Comparison of ENCODE assay signal across 1 cellular context in the genomic region with DNA sequence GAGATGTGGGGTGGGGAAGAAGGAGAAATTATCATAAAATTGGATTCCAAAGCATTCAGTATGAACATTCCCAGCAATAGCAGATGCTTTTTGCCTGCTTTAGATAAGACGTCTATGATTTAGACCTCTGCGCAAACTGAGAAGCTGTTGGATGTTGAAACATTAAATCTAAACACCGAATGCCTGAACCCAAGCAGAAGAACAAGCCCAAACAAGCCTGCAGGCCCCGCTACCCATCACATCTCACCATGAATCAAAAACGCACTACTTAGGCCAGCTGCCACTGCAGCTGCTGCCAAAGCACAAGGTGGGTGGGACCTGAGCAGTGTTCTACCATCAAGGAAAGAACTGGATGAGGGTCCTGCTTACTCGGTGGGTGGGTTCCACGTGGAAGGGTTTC.
TF ChIP-seq lines count a peak whose summit lies in the region.

No MANE protein-coding gene starts in this region.

TF ChIP-seq in GM23338, 12 proteins besides CTCF, POLR2A, EP300 and RAD21 (continued from another document):
- TF ChIP-seq, protein P1, sequence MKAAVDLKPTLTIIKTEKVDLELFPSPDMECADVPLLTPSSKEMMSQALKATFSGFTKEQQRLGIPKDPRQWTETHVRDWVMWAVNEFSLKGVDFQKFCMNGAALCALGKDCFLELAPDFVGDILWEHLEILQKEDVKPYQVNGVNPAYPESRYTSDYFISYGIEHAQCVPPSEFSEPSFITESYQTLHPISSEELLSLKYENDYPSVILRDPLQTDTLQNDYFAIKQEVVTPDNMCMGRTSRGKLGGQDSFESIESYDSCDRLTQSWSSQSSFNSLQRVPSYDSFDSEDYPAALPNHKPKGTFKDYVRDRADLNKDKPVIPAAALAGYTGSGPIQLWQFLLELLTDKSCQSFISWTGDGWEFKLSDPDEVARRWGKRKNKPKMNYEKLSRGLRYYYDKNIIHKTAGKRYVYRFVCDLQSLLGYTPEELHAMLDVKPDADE (IDR thresholded peaks at IDR 0.05) = no peak
- TF ChIP-seq EZH2phosphoT487 (IDR thresholded peaks at IDR 0.05; ENCODE audit: unreplicated experiment) = no peak
- TF ChIP-seq NANOG (IDR thresholded peaks at IDR 0.05; ENCODE audit: borderline replicate concordance) = no peak
- no peak for TF ChIP-seq ZNF114 (CRISPR knock-in tag; IDR thresholded peaks at IDR 0.05)
- TF ChIP-seq POLR2AphosphoS5 (IDR thresholded peaks at IDR 0.05; ENCODE audit: low read depth) = no peak
- TF ChIP-seq EZH2 (IDR thresholded peaks at IDR 0.05; ENCODE audit: low read depth, unreplicated experiment) = no peak
- no peak for TF ChIP-seq CREB1 (CRISPR knock-in tag; IDR thresholded peaks at IDR 0.05; ENCODE audit: low read depth)
